ENCODE assay signal across 9 cellular contexts in genomic region chr11:2887526-2888195, GRCh38. TPM values are rescaled to one million over a fixed set of nuclear protein-coding genes. Genes with fewer than 3 reads are reported as not detected.
DNase-seq lines count a peak whose midpoint lies in the region; ATAC-seq and TF ChIP-seq lines count a peak whose summit lies in the region.
"Had no signal": no experiment of that assay in that cellular context is flagged by ENCODE, and none has a peak within 500 bp of the region (broad histone marks: within the 10 kb centered on the region; RNA-seq: fewer than 3 reads in every experiment).

No MANE protein-coding gene starts in this region.

- CTCF ChIA-PET in CD4-positive, alpha-beta T cell (lab: Charles Lee), result interaction anchor here (0.7 to 9.0 kb wide), 13 partner anchors 10 to 582 kb away, joined by 3 to 158 read pairs (median 4); partner anchors contain the start of gene TRPM5

- H3K27me3 Mint-ChIP-seq in CD4-positive, alpha-beta T cell, result no peaks in the 10 kb centered on the region
- H3K27me3 Mint-ChIP-seq in nephron (ENCODE audit: low read depth), result peaks cover 5% of the 10 kb centered on the region

- peak overlapping the region; percentile 88 for H3K4me3 Mint-ChIP-seq in CD4-positive, alpha-beta T cell
- H3K4me3 Mint-ChIP-seq in nephron, result peak overlapping the region; percentile 61 to 75 (median 65)

- H3K4me2 ChIP-seq in BLaER1, result peak overlapping the region; percentile 92

- ATAC-seq in CD4-positive, alpha-beta T cell (ENCODE audit: poor library complexity), result no peak
- no peak for ATAC-seq in body of pancreas
- no peak for ATAC-seq in GM19351 (IDR thresholded peaks at IDR 0.05; ENCODE audit: unreplicated experiment)

- intact Hi-C loops in CD4-positive, alpha-beta T cell (cut with DNase I, micrococcal nuclease), result loop anchor here (1.0 to 10.0 kb wide), 9 partner anchors 15 to 585 kb away; partner anchors contain the start of genes C11orf21 (in 1 of the 2), NAP1L4 (in 1 of the 2), TRPM5 (in 1 of the 2) and TSPAN32 (in 1 of the 2)
- intact Hi-C loops in body of pancreas (cut with DNase I), result no loop called here

- TF ChIP-seq CTCF in CD4-positive, alpha-beta T cell (IDR thresholded peaks at IDR 0.05), result no peak
- no peak for TF ChIP-seq CTCF in body of pancreas (IDR thresholded peaks at IDR 0.05)
- TF ChIP-seq CTCF in nephron (IDR thresholded peaks at IDR 0.05; ENCODE audit: unreplicated experiment in 3 of 3), result no peak

- H3K27ac Mint-ChIP-seq in CD4-positive, alpha-beta T cell, result peak overlapping the region; percentile 71
- peak overlapping the region; percentile 80 to 95 (median 85) for H3K27ac Mint-ChIP-seq in nephron

- H3K36me3 Mint-ChIP-seq in CD4-positive, alpha-beta T cell (ENCODE audit: low read depth), result no peaks in the 10 kb centered on the region
- H3K36me3 Mint-ChIP-seq in nephron (ENCODE audit: low read depth), result peaks cover 8% of the 10 kb centered on the region

- 0 out of 2 replicates have a peak overlapping the region, but pooled peaks have one; percentile 28 for H3K9ac ChIP-seq in BLaER1

- WGBS in body of pancreas, 2 donors, result 64 to 77% methylated on average over 11 of the region's 11 CpGs

- no peak overlapping the region for H3K27ac ChIP-seq in BLaER1
- H3K27ac ChIP-seq in CD4-positive, alpha-beta T cell (ENCODE audit: low read depth, low read length), result no peak overlapping the region
- H3K27ac ChIP-seq in body of pancreas, result peak overlapping the region in 3 of 4 donors; percentile 9 to 79 (median 9)

- POLR2A ChIA-PET in CD4-positive, alpha-beta T cell (lab: Charles Lee), result interaction anchor here (1.0 to 2.4 kb wide), 3 partner anchors 58 to 460 kb away, joined by 3 to 25 read pairs (median 5); no protein-coding TSS in a partner anchor

- no peak for DNase-seq in CD4-positive, alpha-beta T cell
- DNase-seq in body of pancreas (peak in 1 of 4 donors; percentile 28), HuH-7 (ENCODE audit: low spot score) (no peak)
- DNase-seq in activated effector memory CD4-positive, alpha-beta T cell treated with Interleukin-2 at 50 U/mL for 16 hours, result no peak
- DNase-seq: NCI-H1436 treated with DMSO at 0.1 percent for 48 hours had no signal

- H3K27me3 ChIP-seq in BLaER1 (peaks cover 27% of the 10 kb centered on the region), body of pancreas (no peaks in the 10 kb centered on the region)
- peaks cover 4% of the 10 kb centered on the region for H3K27me3 ChIP-seq in CD4-positive, alpha-beta T cell (ENCODE audit: control insufficient read depth, insufficient read depth, low read length)
- H3K27me3 ChIP-seq: right atrium auricular region had no signal

- no peaks in the 10 kb centered on the region for H3K9me3 Mint-ChIP-seq in CD4-positive, alpha-beta T cell
- no peaks in the 10 kb centered on the region for H3K9me3 Mint-ChIP-seq in nephron

- H3K36me3 ChIP-seq in BLaER1, result no peaks in the 10 kb centered on the region
- H3K36me3 ChIP-seq in body of pancreas (replicated peaks in 1 of 2; ENCODE audit: insufficient read depth in 1 of 2, low read depth in 2 of 2), result no peaks in the 10 kb centered on the region
- H3K36me3 ChIP-seq: right atrium auricular region had no signal

- no peak for TF ChIP-seq POLR2A in body of pancreas (IDR thresholded peaks at IDR 0.05)

- peaks cover 33% of the 10 kb centered on the region for H3K4me1 Mint-ChIP-seq in CD4-positive, alpha-beta T cell (ENCODE audit: low read depth)
- H3K4me1 Mint-ChIP-seq in nephron, result peaks cover 38% of the 10 kb centered on the region

- H3K4me3 ChIP-seq in BLaER1, result no peak overlapping the region
- no peak overlapping the region for H3K4me3 ChIP-seq in body of pancreas
- H3K4me3 ChIP-seq: right atrium auricular region had no signal

- H3K4me1 ChIP-seq in BLaER1, result peaks cover 80% of the 10 kb centered on the region
- peaks cover 43% of the 10 kb centered on the region for H3K4me1 ChIP-seq in body of pancreas

- H4K20me1 ChIP-seq in BLaER1, result peaks cover 19% of the 10 kb centered on the region

- H3K9me3 ChIP-seq in BLaER1 (no peaks in the 10 kb centered on the region), body of pancreas (no peaks in the 10 kb centered on the region)
- H3K9me3 ChIP-seq in CD4-positive, alpha-beta T cell (ENCODE audit: control insufficient read depth, low read length), result no peaks in the 10 kb centered on the region
- H3K9me3 ChIP-seq: right atrium auricular region had no signal

RNA-seq across cellular contexts. Expression of gene CDKN1C, which starts 2.1 kb away (rescaled TPM):
- 1 to 10 TPM; 1.9 to 2.5 TPM for total RNA-seq in CD4-positive, alpha-beta T cell
- total RNA-seq in body of pancreas, result 100 to 1,000 TPM in 1 of 2 donors, 10 to 100 TPM in 1; 35.3 to 231 TPM

RNA-seq across cellular contexts. Expression of gene PHLDA2, which starts 41.6 kb away (rescaled TPM):
- total RNA-seq in CD4-positive, alpha-beta T cell, result 1 to 10 TPM; 1.1 to 1.3 TPM
- 1 to 10 TPM in 1 of 2 donors, not detected in 1; 4.2 TPM for total RNA-seq in body of pancreas

Comparison
In these comparisons a context has a peak if more than half of its experiments do, and no peak if none do; other contexts are left out.
1. H3K27ac ChIP-seq: peak in body of pancreas (3 of 4); none in BLaER1 (single experiment) and CD4-positive, alpha-beta T cell (single experiment).
2. RNA of gene CDKN1C, which starts 2.1 kb away (total RNA-seq): 35.3 to 231 TPM in body of pancreas; 1.9 to 2.5 TPM in CD4-positive, alpha-beta T cell; every median in the first group is over 10 times any median in the second.